Comparison of ENCODE assay signal across 20 cellular contexts in genomic region chr11:2296913-2297622, GRCh38. TPM values are rescaled to one million over a fixed set of nuclear protein-coding genes. Genes with fewer than 3 reads are reported as not detected.
A peak's percentile ranks its signal among the peaks of the same experiment; 100 is the strongest.
DNase-seq lines count a peak whose midpoint lies in the region; ATAC-seq and TF ChIP-seq lines count a peak whose summit lies in the region.
"Had no signal": no experiment of that assay in that cellular context is flagged by ENCODE, and none has a peak within 500 bp of the region (broad histone marks: within the 10 kb centered on the region; RNA-seq: fewer than 3 reads in every experiment).

No MANE protein-coding gene starts in this region.

- no peak for ATAC-seq in activated CD4-positive, alpha-beta T cell treated with anti-CD3 and anti-CD28 coated beads for 36 hours
- ATAC-seq in T-cell (replicated peaks in 1 of 4): no peak
- ATAC-seq in GM18867 (IDR thresholded peaks at IDR 0.05; ENCODE audit: unreplicated experiment): no peak
- ATAC-seq: PC-3 had no signal

- peaks cover 37% of the 10 kb centered on the region for H3K4me1 Mint-ChIP-seq in activated CD4-positive, alpha-beta T cell treated with anti-CD3 and anti-CD28 coated beads, Interleukin-2, amount 10 ng/mL, durations not matched to agents 7 days and 5 days
- peaks cover 18% of the 10 kb centered on the region for H3K4me1 Mint-ChIP-seq in activated CD4-positive, alpha-beta T cell treated with anti-CD3 and anti-CD28 coated beads for 36 hours
- H3K4me1 Mint-ChIP-seq in T-cell (peaks cover 31 to 52% (median 50%) of the 10 kb centered on the region in 3 donors), immature natural killer cell (peaks cover 66% of the 10 kb centered on the region in 2 donors)

- peak overlapping the region; percentile 16 for H3K27ac Mint-ChIP-seq in activated CD4-positive, alpha-beta T cell treated with anti-CD3 and anti-CD28 coated beads, Interleukin-2, amount 10 ng/mL, durations not matched to agents 7 days and 5 days
- H3K27ac Mint-ChIP-seq in activated CD4-positive, alpha-beta T cell treated with anti-CD3 and anti-CD28 coated beads for 36 hours: no peak overlapping the region
- H3K27ac Mint-ChIP-seq in T-cell (peak overlapping the region; percentile 77 to 87), immature natural killer cell (peak overlapping the region; percentile 73 to 95 (median 88))
- H3K27ac Mint-ChIP-seq: activated naive CD8-positive, alpha-beta T cell treated with anti-CD3 and anti-CD28 coated beads, Interleukin-2, amount 10 ng/mL, durations not matched to agents 7 days and 5 days; mesothelial cell of epicardium had no signal

- no peaks in the 10 kb centered on the region for H3K36me3 ChIP-seq in thyroid gland

- no peak for TF ChIP-seq POLR2A in thyroid gland (IDR thresholded peaks at IDR 0.05)

- intact Hi-C loops in activated CD4-positive, alpha-beta T cell treated with anti-CD3 and anti-CD28 coated beads for 36 hours (cut with DNase I, micrococcal nuclease): no loop called here
- intact Hi-C loops in posterior vena cava (cut with DNase I): loop anchor here in 1 of 2 donors (5.0 kb wide), 1 partner anchor 100 kb away; no protein-coding TSS in a partner anchor
- intact Hi-C loops in thyroid gland (cut with DNase I): no loop called here

- no peak overlapping the region for H3K4me3 ChIP-seq in thyroid gland (replicated peaks in 1 of 3)
- H3K4me3 ChIP-seq: SK-N-MC had no signal

- peaks cover 33% of the 10 kb centered on the region for H3K36me3 Mint-ChIP-seq in activated CD4-positive, alpha-beta T cell treated with anti-CD3 and anti-CD28 coated beads, Interleukin-2, amount 10 ng/mL, durations not matched to agents 7 days and 5 days (ENCODE audit: low read depth)
- no peaks in the 10 kb centered on the region for H3K36me3 Mint-ChIP-seq in activated CD4-positive, alpha-beta T cell treated with anti-CD3 and anti-CD28 coated beads for 36 hours (ENCODE audit: low read depth)
- H3K36me3 Mint-ChIP-seq in T-cell: peaks cover 6% of the 10 kb centered on the region
- H3K36me3 Mint-ChIP-seq in immature natural killer cell: peaks cover 0 to 10% (median 0%) of the 10 kb centered on the region in 3 donors
- H3K36me3 Mint-ChIP-seq: mesothelial cell of epicardium had no signal

- no peak overlapping the region for H3K27ac ChIP-seq in thyroid gland
- H3K27ac ChIP-seq: parathyroid adenoma, SK-N-MC had no signal

- no peaks in the 10 kb centered on the region for H3K9me3 Mint-ChIP-seq in activated CD4-positive, alpha-beta T cell treated with anti-CD3 and anti-CD28 coated beads, Interleukin-2, amount 10 ng/mL, durations not matched to agents 7 days and 5 days
- no peaks in the 10 kb centered on the region for H3K9me3 Mint-ChIP-seq in activated CD4-positive, alpha-beta T cell treated with anti-CD3 and anti-CD28 coated beads for 36 hours (ENCODE audit: low read depth)
- H3K9me3 Mint-ChIP-seq in T-cell (no peaks in the 10 kb centered on the region), immature natural killer cell (no peaks in the 10 kb centered on the region)
- H3K9me3 Mint-ChIP-seq: activated naive CD8-positive, alpha-beta T cell treated with anti-CD3 and anti-CD28 coated beads, Interleukin-2, amount 10 ng/mL, durations not matched to agents 7 days and 5 days; mesothelial cell of epicardium had no signal

- H3K27me3 Mint-ChIP-seq in activated CD4-positive, alpha-beta T cell treated with anti-CD3 and anti-CD28 coated beads, Interleukin-2, amount 10 ng/mL, durations not matched to agents 7 days and 5 days: no peaks in the 10 kb centered on the region
- no peaks in the 10 kb centered on the region for H3K27me3 Mint-ChIP-seq in activated CD4-positive, alpha-beta T cell treated with anti-CD3 and anti-CD28 coated beads for 36 hours
- H3K27me3 Mint-ChIP-seq in T-cell: no peaks in the 10 kb centered on the region
- H3K27me3 Mint-ChIP-seq in immature natural killer cell (ENCODE audit: low read depth in 3 of 3): peaks cover 0 to 3% (median 0%) of the 10 kb centered on the region in 3 donors

- CTCF ChIA-PET in activated CD4-positive, alpha-beta T cell treated with anti-CD3 and anti-CD28 coated beads, Interleukin-2, amount 10 ng/mL, durations not matched to agents 7 days and 5 days (lab: Charles Lee): interaction anchor here (0.9 to 2.4 kb wide), 3 partner anchors 8 to 123 kb away, joined by 3 to 10 read pairs (median 9); no protein-coding TSS in a partner anchor
- CTCF ChIA-PET in activated CD4-positive, alpha-beta T cell treated with anti-CD3 and anti-CD28 coated beads for 36 hours (lab: Charles Lee): interaction anchor here (1.6 to 1.9 kb wide), 2 partner anchors 20 to 99 kb away, joined by 3 to 8 read pairs; no protein-coding TSS in a partner anchor
- CTCF ChIA-PET in T-cell (lab: Charles Lee): no interaction called here

- H3K4me3 Mint-ChIP-seq in activated CD4-positive, alpha-beta T cell treated with anti-CD3 and anti-CD28 coated beads, Interleukin-2, amount 10 ng/mL, durations not matched to agents 7 days and 5 days: no peak overlapping the region
- no peak overlapping the region for H3K4me3 Mint-ChIP-seq in activated CD4-positive, alpha-beta T cell treated with anti-CD3 and anti-CD28 coated beads for 36 hours
- H3K4me3 Mint-ChIP-seq in T-cell: no peak overlapping the region
- peak overlapping the region in 4 of 5 donors; percentile 48 to 64 (median 57) for H3K4me3 Mint-ChIP-seq in immature natural killer cell
- H3K4me3 Mint-ChIP-seq: activated naive CD8-positive, alpha-beta T cell treated with anti-CD3 and anti-CD28 coated beads, Interleukin-2, amount 10 ng/mL, durations not matched to agents 7 days and 5 days; mesothelial cell of epicardium had no signal

- no peak for TF ChIP-seq CTCF in thyroid gland (IDR thresholded peaks at IDR 0.05)

- no peaks in the 10 kb centered on the region for H3K9me3 ChIP-seq in thyroid gland

- peaks cover 0 to 4% of the 10 kb centered on the region in 2 donors for H3K4me1 ChIP-seq in thyroid gland
- H3K4me1 ChIP-seq: parathyroid adenoma had no signal

- no peaks in the 10 kb centered on the region for H3K27me3 ChIP-seq in thyroid gland

- 90% methylated on average over 7 to 10 of the region's 13 CpGs for WGBS in thyroid gland, 2 donors

- POLR2A ChIA-PET in activated CD4-positive, alpha-beta T cell treated with anti-CD3 and anti-CD28 coated beads, Interleukin-2, amount 10 ng/mL, durations not matched to agents 7 days and 5 days (lab: Charles Lee): no interaction called here
- POLR2A ChIA-PET in activated CD4-positive, alpha-beta T cell treated with anti-CD3 and anti-CD28 coated beads for 36 hours (lab: Charles Lee): no interaction called here
- POLR2A ChIA-PET in T-cell (lab: Charles Lee): no interaction called here

- peak; percentile 4 for DNase-seq in activated CD4-positive, alpha-beta T cell treated with anti-CD3 and anti-CD28 coated beads, Interleukin-2, amount 10 ng/mL, durations not matched to agents 7 days and 5 days
- no peak for DNase-seq in activated CD4-positive, alpha-beta T cell treated with anti-CD3 and anti-CD28 coated beads for 36 hours
- DNase-seq in T-cell (peak in 3 of 34 experiments; percentile 4 to 23 (median 11)), immature natural killer cell (peak in 1 of 3 donors; percentile 36), posterior vena cava (ENCODE audit: low spot score) (peak; percentile 76), DMS153 (lab: John Stamatoyannopoulos, UW) (no peak), thyroid gland (no peak)
- DNase-seq: 8988T; activated naive CD8-positive, alpha-beta T cell treated with anti-CD3 and anti-CD28 coated beads, Interleukin-2, amount 10 ng/mL, durations not matched to agents 7 days and 5 days; C1 segment of cervical spinal cord; effector CD4-positive, alpha-beta T cell; NCI-H2081 treated with DMSO at 0.1 percent for 48 hours; NCI-H526 treated with DMSO at 0.1 percent for 48 hours; PC-3 had no signal

RNA-seq across cellular contexts. Expression of gene C11orf21, which starts 4.7 kb away (rescaled TPM):
- 10 to 100 TPM; 66.4 to 81.0 TPM for total RNA-seq in activated CD4-positive, alpha-beta T cell treated with anti-CD3 and anti-CD28 coated beads, Interleukin-2, amount 10 ng/mL, durations not matched to agents 7 days and 5 days
- total RNA-seq in activated CD4-positive, alpha-beta T cell treated with anti-CD3 and anti-CD28 coated beads for 36 hours: 1 to 10 TPM; 6.7 to 8.3 TPM
- total RNA-seq in T-cell (100 to 1,000 TPM in 2 of 5 donors, 10 to 100 TPM in 3; 62.3 to 133 (median 88.9) TPM), posterior vena cava (1 to 10 TPM; 1.3 to 1.8 TPM), thyroid gland (under 1 TPM; 0.15 to 0.67 (median 0.45) TPM)
- polyA plus RNA-seq in immature natural killer cell: 10 to 100 TPM; 36.3 to 57.5 (median 36.6) TPM
- total RNA-seq: bronchial epithelial cell, kidney epithelial cell, PC-3 had no signal

RNA-seq across cellular contexts. Expression of gene TSPAN32, which starts 4.7 kb away (rescaled TPM):
- 10 to 100 TPM; 77.6 to 98.9 TPM for total RNA-seq in activated CD4-positive, alpha-beta T cell treated with anti-CD3 and anti-CD28 coated beads, Interleukin-2, amount 10 ng/mL, durations not matched to agents 7 days and 5 days
- 1 to 10 TPM; 6.0 to 7.6 TPM for total RNA-seq in activated CD4-positive, alpha-beta T cell treated with anti-CD3 and anti-CD28 coated beads for 36 hours
- total RNA-seq in T-cell: 100 to 1,000 TPM in 2 of 5 donors, 10 to 100 TPM in 3; 66.9 to 185 (median 92.3) TPM
- 100 to 1,000 TPM; 132 to 223 (median 200) TPM for polyA plus RNA-seq in immature natural killer cell
- 1 to 10 TPM in 1 of 2 donors, under 1 TPM in 1; 0.76 to 3.6 TPM for total RNA-seq in posterior vena cava
- under 1 TPM in 2 of 4 donors, not detected in 2; 0.33 to 0.45 TPM for total RNA-seq in thyroid gland
- total RNA-seq: bronchial epithelial cell, PC-3 had no signal

RNA-seq across cellular contexts. Expression of gene ASCL2, which starts 26.7 kb away (rescaled TPM):
- under 1 TPM; 0.31 to 0.40 TPM for total RNA-seq in activated CD4-positive, alpha-beta T cell treated with anti-CD3 and anti-CD28 coated beads, Interleukin-2, amount 10 ng/mL, durations not matched to agents 7 days and 5 days
- total RNA-seq in activated CD4-positive, alpha-beta T cell treated with anti-CD3 and anti-CD28 coated beads for 36 hours: 1 to 10 TPM; 2.0 to 2.7 TPM
- total RNA-seq in T-cell (1 to 10 TPM in 1 of 5 donors, under 1 TPM in 4; 0.29 to 1.3 (median 0.51) TPM), posterior vena cava (under 1 TPM; 0.43 to 0.69 TPM), thyroid gland (1 to 10 TPM in 1 of 4 donors, under 1 TPM in 3; 0.46 to 2.9 (median 0.66) TPM)
- polyA plus RNA-seq in immature natural killer cell: 10 to 100 TPM in 2 of 3 donors, 1 to 10 TPM in 1; 9.7 to 60.0 (median 18.2) TPM
- total RNA-seq: kidney epithelial cell had no signal

Comparison
In these comparisons a context has a peak if more than half of its experiments do, and no peak if none do; other contexts are left out.
1. DNase-seq: peak in activated CD4-positive, alpha-beta T cell treated with anti-CD3 and anti-CD28 coated beads, Interleukin-2, amount 10 ng/mL, durations not matched to agents 7 days and 5 days (single experiment) and posterior vena cava (single experiment); none in activated CD4-positive, alpha-beta T cell treated with anti-CD3 and anti-CD28 coated beads for 36 hours (single experiment), DMS153 (single experiment) and thyroid gland (0 of 2).
2. RNA of gene C11orf21, which starts 4.7 kb away (total RNA-seq): 62.3 to 133 TPM in T-cell and 66.4 to 81.0 TPM in activated CD4-positive, alpha-beta T cell treated with anti-CD3 and anti-CD28 coated beads, Interleukin-2, amount 10 ng/mL, durations not matched to agents 7 days and 5 days; 6.7 to 8.3 TPM in activated CD4-positive, alpha-beta T cell treated with anti-CD3 and anti-CD28 coated beads for 36 hours, 1.3 to 1.8 TPM in posterior vena cava and 0.15 to 0.67 TPM in thyroid gland; every median in the first group is over 4 times any median in the second.
3. RNA of gene TSPAN32, which starts 4.7 kb away (total RNA-seq): 77.6 to 98.9 TPM in activated CD4-positive, alpha-beta T cell treated with anti-CD3 and anti-CD28 coated beads, Interleukin-2, amount 10 ng/mL, durations not matched to agents 7 days and 5 days and 66.9 to 185 TPM in T-cell; 6.0 to 7.6 TPM in activated CD4-positive, alpha-beta T cell treated with anti-CD3 and anti-CD28 coated beads for 36 hours, 0.76 to 3.6 TPM in posterior vena cava and 0.33 to 0.45 TPM in thyroid gland; every median in the first group is over 4 times any median in the second.
4. H3K4me3 Mint-ChIP-seq: peak in immature natural killer cell (4 of 5); none in activated CD4-positive, alpha-beta T cell treated with anti-CD3 and anti-CD28 coated beads, Interleukin-2, amount 10 ng/mL, durations not matched to agents 7 days and 5 days (single experiment), activated CD4-positive, alpha-beta T cell treated with anti-CD3 and anti-CD28 coated beads for 36 hours (single experiment) and T-cell (0 of 3).
5. CTCF ChIA-PET loops: an anchor here in activated CD4-positive, alpha-beta T cell treated with anti-CD3 and anti-CD28 coated beads, Interleukin-2, amount 10 ng/mL, durations not matched to agents 7 days and 5 days (0.9 to 2.4 kb wide) and activated CD4-positive, alpha-beta T cell treated with anti-CD3 and anti-CD28 coated beads for 36 hours (1.6 to 1.9 kb wide); none called in T-cell.